In genomic region chr11:11776714-11777113, GRCh38 we compare ENCODE assay signal across 33 cellular contexts.
DNase-seq lines count a peak whose midpoint lies in the region; ATAC-seq and TF ChIP-seq lines count a peak whose summit lies in the region.
"Had no signal": no experiment of that assay in that cellular context is flagged by ENCODE, and none has a peak within 500 bp of the region (broad histone marks: within the 10 kb centered on the region; RNA-seq: fewer than 3 reads in every experiment).

No MANE protein-coding gene starts in this region.

- no peak for TF ChIP-seq CTCF in neural progenitor cell (IDR thresholded peaks at IDR 0.05)

- H3K27ac Mint-ChIP-seq in neural progenitor cell = peak overlapping the region; percentile 32
- H3K27ac Mint-ChIP-seq: B cell; CD14-positive monocyte; CD4-positive, alpha-beta memory T cell; CD4-positive, alpha-beta T cell; CD4-positive, CD25-positive, alpha-beta regulatory T cell; CD8-positive, alpha-beta memory T cell; CD8-positive, alpha-beta T cell had no signal

- H3F3A ChIP-seq in neural progenitor cell (ENCODE audit: low read depth) = no peaks in the 10 kb centered on the region

- H3K27ac ChIP-seq in neural progenitor cell = no peak overlapping the region
- H3K27ac ChIP-seq: 22Rv1; A549; BLaER1; BLaER1 treated with 17β-estradiol and CSF1 and Interleukin-3, amounts not matched to agents 10 nM and 100 nM; C4-2B had no signal

- H3K79me2 ChIP-seq in neural progenitor cell (ENCODE audit: low read depth) = no peaks in the 10 kb centered on the region

- DNase-seq in islet precursor cell = peak; percentile 12
- no peak for DNase-seq in left lobe of liver (ENCODE audit: low spot score)
- no peak for DNase-seq in neural progenitor cell (ENCODE audit: low spot score)
- DNase-seq in NOMO-1 treated with DMSO at 0.1 percent for 48 hours (lab: John Stamatoyannopoulos, UW; ENCODE audit: unreplicated experiment) = no peak
- DNase-seq: 8988T; ACHN; AML-193; BE2C; C1 segment of cervical spinal cord; Caco-2; Calu3; CD4-positive, alpha-beta memory T cell; CD4-positive, alpha-beta T cell; CD4-positive, CD25-positive, alpha-beta regulatory T cell; CD8-positive, alpha-beta memory T cell; CD8-positive, alpha-beta T cell; COR-L47; DMS 273 treated with DMSO at 0.1 percent for 48 hours; DMS153; DMS53; DMS79; DMS79 treated with DMSO at 0.1 percent for 48 hours; DND-41; EL had no signal

- H3K9me3 Mint-ChIP-seq in neural progenitor cell = no peaks in the 10 kb centered on the region
- H3K9me3 Mint-ChIP-seq: CD14-positive monocyte; CD4-positive, alpha-beta memory T cell; CD4-positive, alpha-beta T cell; CD4-positive, CD25-positive, alpha-beta regulatory T cell; CD8-positive, alpha-beta memory T cell; CD8-positive, alpha-beta T cell had no signal

- H3K4me1 Mint-ChIP-seq in neural progenitor cell = peaks cover 13% of the 10 kb centered on the region
- H3K4me1 Mint-ChIP-seq: B cell; CD14-positive monocyte; CD4-positive, alpha-beta memory T cell; CD4-positive, CD25-positive, alpha-beta regulatory T cell; CD8-positive, alpha-beta memory T cell had no signal

- no peaks in the 10 kb centered on the region for H3K36me3 Mint-ChIP-seq in neural progenitor cell
- H3K36me3 Mint-ChIP-seq: CD14-positive monocyte; CD4-positive, alpha-beta memory T cell; CD4-positive, CD25-positive, alpha-beta regulatory T cell; CD8-positive, alpha-beta memory T cell; CD8-positive, alpha-beta T cell had no signal

- no peak overlapping the region for H3K4me3 ChIP-seq in neural progenitor cell
- H3K4me3 ChIP-seq: A549; BLaER1; BLaER1 treated with 17β-estradiol and CSF1 and Interleukin-3, amounts not matched to agents 10 nM and 100 nM had no signal

- no peak overlapping the region for H2AFZ ChIP-seq in neural progenitor cell (replicated peaks)

- H3K27me3 Mint-ChIP-seq in neural progenitor cell (ENCODE audit: insufficient read depth, low read depth) = peaks cover 7% of the 10 kb centered on the region

- H3K9ac ChIP-seq in neural progenitor cell = no peak overlapping the region
- H3K9ac ChIP-seq: BLaER1; BLaER1 treated with 17β-estradiol and CSF1 and Interleukin-3, amounts not matched to agents 10 nM and 100 nM had no signal

- no peak overlapping the region for H3K4me2 ChIP-seq in neural progenitor cell
- H3K4me2 ChIP-seq: A549; BLaER1; BLaER1 treated with 17β-estradiol and CSF1 and Interleukin-3, amounts not matched to agents 10 nM and 100 nM had no signal

- H3K9me3 ChIP-seq in neural progenitor cell (ENCODE audit: low read depth) = no peaks in the 10 kb centered on the region
- H3K9me3 ChIP-seq: A549; BE2C; BLaER1; BLaER1 treated with 17β-estradiol and CSF1 and Interleukin-3, amounts not matched to agents 10 nM and 100 nM; Caco-2 had no signal

- peaks cover 9% of the 10 kb centered on the region for H3K4me1 ChIP-seq in neural progenitor cell
- H3K4me1 ChIP-seq: A549; BE2C; BLaER1; BLaER1 treated with 17β-estradiol and CSF1 and Interleukin-3, amounts not matched to agents 10 nM and 100 nM; Caco-2 had no signal

- no peak overlapping the region for H3K4me3 Mint-ChIP-seq in neural progenitor cell
- H3K4me3 Mint-ChIP-seq: B cell; CD14-positive monocyte; CD4-positive, alpha-beta memory T cell; CD4-positive, alpha-beta T cell; CD4-positive, CD25-positive, alpha-beta regulatory T cell; CD8-positive, alpha-beta memory T cell; CD8-positive, alpha-beta T cell had no signal

- no peaks in the 10 kb centered on the region for H4K20me1 ChIP-seq in neural progenitor cell (ENCODE audit: low read depth)
- H4K20me1 ChIP-seq: BLaER1 had no signal

- ATAC-seq in left lobe of liver (peak; percentile 84), HG03159 (IDR thresholded peaks at IDR 0.05; ENCODE audit: unreplicated experiment) (no peak), HG02884 (IDR thresholded peaks at IDR 0.05; ENCODE audit: unreplicated experiment) (no peak)
- ATAC-seq: A549; CD8-positive, alpha-beta T cell had no signal

- H3K36me3 ChIP-seq in neural progenitor cell = no peaks in the 10 kb centered on the region
- H3K36me3 ChIP-seq: BE2C; BLaER1; BLaER1 treated with 17β-estradiol and CSF1 and Interleukin-3, amounts not matched to agents 10 nM and 100 nM had no signal

- H3K27me3 ChIP-seq in neural progenitor cell = no peaks in the 10 kb centered on the region
- H3K27me3 ChIP-seq: BLaER1; BLaER1 treated with 17β-estradiol and CSF1 and Interleukin-3, amounts not matched to agents 10 nM and 100 nM had no signal
